ENCODE assay signal across 1 cellular context in genomic region chr13:113328851-113329250, GRCh38.
TF ChIP-seq lines count a peak whose summit lies in the region.

No MANE protein-coding gene starts in this region.

TF ChIP-seq in WTC11, 78 proteins besides CTCF, POLR2A, EP300 and RAD21 (continued from another document):
- TF ChIP-seq E2F1 (CRISPR knock-in tag; IDR thresholded peaks at IDR 0.05) (no peak), ELF4 (CRISPR knock-in tag; IDR thresholded peaks at IDR 0.05; ENCODE audit: low read depth) (no peak), ZMAT4 (CRISPR knock-in tag; IDR thresholded peaks at IDR 0.05) (no peak), FOXP1 (CRISPR knock-in tag; IDR thresholded peaks at IDR 0.05; ENCODE audit: borderline replicate concordance) (no peak), ZNF281 (CRISPR knock-in tag; IDR thresholded peaks at IDR 0.05) (no peak), CREM (CRISPR knock-in tag; IDR thresholded peaks at IDR 0.05) (no peak), GRHL2 (CRISPR knock-in tag; IDR thresholded peaks at IDR 0.05; ENCODE audit: insufficient replicate concordance, severe bottlenecking) (no peak), NR3C1 (CRISPR knock-in tag; conservative IDR thresholded peaks at IDR 0.05; ENCODE audit: low read depth) (no peak), RELA (CRISPR knock-in tag; IDR thresholded peaks at IDR 0.05; ENCODE audit: borderline replicate concordance) (no peak)
